Comparison of ENCODE assay signal across 22 cellular contexts in the genomic region with DNA sequence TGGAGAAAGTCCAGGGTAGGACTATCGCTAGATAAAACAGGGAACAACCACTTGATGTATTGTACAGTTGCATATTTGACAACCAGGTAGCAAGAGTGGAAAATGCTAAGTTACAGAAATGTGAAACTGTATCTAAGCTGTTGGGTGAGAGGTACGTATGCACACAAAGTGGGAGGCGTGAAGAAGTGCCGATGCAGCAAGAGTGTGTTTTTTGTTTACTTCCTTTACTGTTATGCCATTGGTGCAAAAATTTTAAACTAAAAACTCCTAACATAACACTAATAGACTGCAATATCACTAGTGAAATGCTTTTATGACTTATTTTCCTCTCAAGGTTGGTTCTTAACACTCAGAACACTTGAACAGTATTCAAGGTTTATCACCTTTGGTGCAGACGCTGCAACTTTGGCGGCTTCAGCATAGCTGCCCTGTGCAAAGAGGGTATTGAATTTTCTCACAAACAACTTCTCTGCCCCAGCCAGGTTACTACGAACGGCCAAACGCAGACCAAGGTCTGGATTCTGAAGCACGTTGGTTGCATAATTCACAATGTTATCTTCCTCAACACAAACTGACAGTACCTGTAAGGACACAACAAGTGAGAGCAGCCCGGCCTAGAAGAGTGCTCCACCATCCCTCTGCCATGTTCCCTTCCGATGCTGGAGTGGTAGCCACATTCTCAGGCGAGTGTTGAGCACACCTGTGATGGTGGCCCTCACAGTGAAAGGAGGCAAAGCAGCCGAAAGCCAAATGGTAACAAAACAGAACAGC.
"Had no signal": no experiment of that assay in that cellular context is flagged by ENCODE, and none has a peak within 500 bp of the region (broad histone marks: within the 10 kb centered on the region; RNA-seq: fewer than 3 reads in every experiment).

No MANE protein-coding gene starts in this region.

- H3K4me2 ChIP-seq: SK-N-SH had no signal

- H3K9ac ChIP-seq: SK-N-SH had no signal

- H3K9me3 ChIP-seq: SK-N-SH had no signal

- H3K9me3 Mint-ChIP-seq: IgD-negative memory B cell had no signal

- DNase-seq: KBM-7, MV-4-11, NCI-H1048, NCI-H1105, NCI-H1417, NCI-H1436 treated with DMSO at 0.1 percent for 48 hours, NCI-H1694, NCI-H187 treated with DMSO at 0.1 percent for 48 hours, NCI-H2029 treated with DMSO at 0.1 percent for 48 hours, NCI-H2171 treated with DMSO at 0.1 percent for 48 hours, NCI-H345, NCI-H446 treated with DMSO at 0.1 percent for 48 hours, NCI-H510A treated with DMSO at 0.1 percent for 48 hours, NCI-H69, NCI-H774, SHP77, SK-N-SH had no signal

- H3K4me1 Mint-ChIP-seq: IgD-negative memory B cell had no signal

- H3K4me3 Mint-ChIP-seq: IgD-negative memory B cell had no signal

- FAIRE-seq: HTR-8/SVneo, RCC 7860 had no signal

- H3K27ac ChIP-seq: HL-60, RWPE1 had no signal

- H3K27ac Mint-ChIP-seq: IgD-negative memory B cell had no signal
